Comparison of ENCODE assay signal across 20 cellular contexts in genomic region chr3:150296966-150297365, GRCh38.
"Had no signal": no experiment of that assay in that cellular context is flagged by ENCODE, and none has a peak within 500 bp of the region (broad histone marks: within the 10 kb centered on the region; RNA-seq: fewer than 3 reads in every experiment).

No MANE protein-coding gene starts in this region.

- H3K9me3 ChIP-seq: adrenal gland, breast epithelium had no signal

- H3K4me1 ChIP-seq: adrenal gland, breast epithelium had no signal

- H3K4me3 Mint-ChIP-seq: activated B cell treated with CpG ODN at 0.5 μM for 24 hours; activated CD4-positive, alpha-beta memory T cell treated with anti-CD3 and anti-CD28 coated beads for 36 hours; activated CD4-positive, alpha-beta T cell treated with anti-CD3 and anti-CD28 coated beads, Interleukin-2, amount 10 ng/mL, durations not matched to agents 7 days and 5 days; activated naive CD8-positive, alpha-beta T cell treated with anti-CD3 and anti-CD28 coated beads, Interleukin-2, amount 10 ng/mL, durations not matched to agents 7 days and 5 days; activated T-cell treated with anti-CD3 and anti-CD28 coated beads, Interleukin-2, amount 50 U/mL, for 72 hours; T-helper 17 cell had no signal

- H3K4me3 ChIP-seq: adrenal gland, breast epithelium had no signal

- DNase-seq: activated B cell treated with CpG ODN at 0.5 μM for 24 hours; activated CD4-positive, alpha-beta memory T cell treated with anti-CD3 and anti-CD28 coated beads for 36 hours; activated CD4-positive, alpha-beta T cell treated with anti-CD3 and anti-CD28 coated beads, Interleukin-2, amount 10 ng/mL, durations not matched to agents 7 days and 5 days; activated CD8-positive, alpha-beta memory T cell treated with anti-CD3 and anti-CD28 coated beads for 24 hours; activated gamma-delta T cell treated with Interleukin-2 at 50 U/mL for 16 hours; activated naive CD4-positive, alpha-beta T cell treated with anti-CD3 and anti-CD28 coated beads, Interleukin-2, amount 50 U/mL, for 16 hours; activated naive CD8-positive, alpha-beta T cell treated with anti-CD3 and anti-CD28 coated beads, Interleukin-2, amount 10 ng/mL, durations not matched to agents 7 days and 5 days; activated T-cell treated with anti-CD3 and anti-CD28 coated beads, Interleukin-2, amount 50 U/mL, for 72 hours; adrenal gland; anterior cingulate cortex; caudate nucleus; NCI-H146; NCI-H187 treated with DMSO at 0.1 percent for 48 hours; NCI-H446; PC-3; SHP77 treated with DMSO at 0.1 percent for 48 hours; T-helper 17 cell; T-helper 9 cell had no signal

- H3K36me3 Mint-ChIP-seq: activated CD4-positive, alpha-beta memory T cell treated with anti-CD3 and anti-CD28 coated beads for 36 hours; activated naive CD8-positive, alpha-beta T cell treated with anti-CD3 and anti-CD28 coated beads, Interleukin-2, amount 10 ng/mL, durations not matched to agents 7 days and 5 days had no signal

- ATAC-seq: activated T-cell treated with anti-CD3 and anti-CD28 coated beads, Interleukin-2, amount 50 U/mL, for 72 hours; PC-3; T-helper 17 cell had no signal

- H3K27ac Mint-ChIP-seq: activated B cell treated with CpG ODN at 0.5 μM for 24 hours; activated CD4-positive, alpha-beta memory T cell treated with anti-CD3 and anti-CD28 coated beads for 36 hours; activated CD4-positive, alpha-beta T cell treated with anti-CD3 and anti-CD28 coated beads, Interleukin-2, amount 10 ng/mL, durations not matched to agents 7 days and 5 days; activated naive CD8-positive, alpha-beta T cell treated with anti-CD3 and anti-CD28 coated beads, Interleukin-2, amount 10 ng/mL, durations not matched to agents 7 days and 5 days; activated T-helper 2 cell treated with anti-CD3 and anti-CD28 coated beads, Interferon-gamma antibody, Interleukin-2, Interleukin-4, amounts not matched to agents 10 μg/mL and 5 μg/mL and 100 μg/mL, durations not matched to agents 14 hours and 24 hours and 36 hours; T-helper 17 cell had no signal

- H3K4me1 Mint-ChIP-seq: activated B cell treated with CpG ODN at 0.5 μM for 24 hours; activated CD4-positive, alpha-beta T cell treated with anti-CD3 and anti-CD28 coated beads, Interleukin-2, amount 10 ng/mL, durations not matched to agents 7 days and 5 days; activated naive CD8-positive, alpha-beta T cell treated with anti-CD3 and anti-CD28 coated beads, Interleukin-2, amount 10 ng/mL, durations not matched to agents 7 days and 5 days had no signal

- H3K9me3 Mint-ChIP-seq: activated B cell treated with CpG ODN at 0.5 μM for 24 hours; activated CD4-positive, alpha-beta memory T cell treated with anti-CD3 and anti-CD28 coated beads for 36 hours; activated CD4-positive, alpha-beta T cell treated with anti-CD3 and anti-CD28 coated beads, Interleukin-2, amount 10 ng/mL, durations not matched to agents 7 days and 5 days; activated naive CD8-positive, alpha-beta T cell treated with anti-CD3 and anti-CD28 coated beads, Interleukin-2, amount 10 ng/mL, durations not matched to agents 7 days and 5 days; activated T-cell treated with anti-CD3 and anti-CD28 coated beads, Interleukin-2, amount 50 U/mL, for 72 hours; activated T-helper 2 cell treated with anti-CD3 and anti-CD28 coated beads, Interferon-gamma antibody, Interleukin-2, Interleukin-4, amounts not matched to agents 10 μg/mL and 5 μg/mL and 100 μg/mL, durations not matched to agents 14 hours and 24 hours and 36 hours had no signal

- H3K36me3 ChIP-seq: adrenal gland, breast epithelium had no signal

- H3K27me3 ChIP-seq: adrenal gland, breast epithelium had no signal

- H3K27ac ChIP-seq: adrenal gland, breast epithelium had no signal
